In the genomic region with DNA sequence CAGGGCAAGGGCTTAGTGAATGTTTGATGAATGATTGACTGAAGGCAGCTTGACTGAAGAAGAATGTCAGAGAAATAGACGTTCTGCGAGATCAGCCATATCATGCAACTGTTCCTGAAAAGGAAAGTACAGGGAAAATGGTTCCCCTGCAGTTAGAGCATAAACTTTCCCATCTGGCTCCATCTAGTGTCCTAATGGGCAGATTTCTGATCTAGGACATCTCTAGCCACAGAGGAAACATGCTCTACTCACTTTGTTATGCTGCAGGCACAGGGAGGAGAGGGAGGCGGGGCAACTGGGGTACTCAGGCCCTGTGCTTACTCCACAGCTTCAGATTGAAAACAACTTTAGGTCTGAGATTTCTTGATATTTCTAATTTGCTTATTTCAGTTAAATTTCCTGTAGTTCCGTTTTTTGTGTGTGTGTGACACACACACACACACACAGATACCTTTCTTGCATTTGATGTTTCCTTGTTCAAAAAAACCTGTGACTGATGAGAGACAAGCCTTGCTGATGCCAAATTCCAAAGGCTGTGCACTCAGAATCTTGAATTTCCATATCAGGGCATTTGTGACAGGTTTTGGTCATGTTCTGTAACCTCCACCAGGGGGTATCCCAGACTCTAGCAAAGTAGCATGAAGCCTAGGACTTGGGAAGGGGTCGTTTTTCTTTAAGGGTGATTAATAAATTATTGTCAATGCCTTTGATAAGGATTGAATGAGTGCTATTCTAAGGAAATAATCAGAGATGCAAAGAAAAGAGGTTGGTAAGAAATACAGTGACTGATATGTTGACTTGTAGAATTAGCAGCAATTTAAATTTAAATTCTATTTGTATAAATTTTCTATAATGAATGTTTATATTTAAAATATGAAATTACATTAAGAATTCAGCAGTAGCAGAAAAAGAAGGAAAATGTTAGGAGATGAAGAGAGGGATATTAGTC, we compare ENCODE assay signal across 8 cellular contexts.
DNase-seq lines count a peak whose midpoint lies in the region; ATAC-seq, FAIRE-seq and TF ChIP-seq lines count a peak whose summit lies in the region.

No MANE protein-coding gene starts in this region.

- DNase-seq in GM04504 (ENCODE audit: low read depth), result peak; percentile 54
- DNase-seq in NB4 (ENCODE audit: low read depth), result peak; percentile 32
- DNase-seq in SW480 (ENCODE audit: low spot score), result peak; percentile 31
- peak; percentile 38 for DNase-seq in iPS DF 4.7 (ENCODE audit: extremely low read depth, low spot score)
- DNase-seq in urothelium cell line (ENCODE audit: low spot score), result peak; percentile 65
- DNase-seq in CD1c-positive myeloid dendritic cell (ENCODE audit: extremely low spot score), result no peak
- DNase-seq in GM19239 (ENCODE audit: insufficient read length, low spot score), result no peak

- FAIRE-seq in urothelium cell line (lab: Jason Lieb, UNC) (no peak), GM19239 (lab: Jason Lieb, UNC) (no peak)

- no peak for ATAC-seq in HG03565 (IDR thresholded peaks at IDR 0.05; ENCODE audit: unreplicated experiment)

- no peak for TF ChIP-seq POLR2A in NB4 (IDR thresholded peaks at IDR 0.05; ENCODE audit: extremely low read depth, insufficient read length)

- TF ChIP-seq CTCF in NB4 (IDR thresholded peaks at IDR 0.05; ENCODE audit: low read depth, low read length), result peak; percentile 53

- no peak overlapping the region for H3K4me3 ChIP-seq in NB4 (ENCODE audit: low read depth, low read length)

Comparison
In these comparisons a context has a peak if more than half of its experiments do, and no peak if none do; other contexts are left out.
1. DNase-seq: peak in GM04504 (single experiment), NB4 (single experiment), SW480 (single experiment), iPS DF 4.7 (single experiment) and urothelium cell line (single experiment); none in CD1c-positive myeloid dendritic cell (single experiment) and GM19239 (single experiment).